ENCODE assay signal across 31 cellular contexts in genomic region chr10:31341552-31341951, GRCh38.
"Had no signal": no experiment of that assay in that cellular context is flagged by ENCODE, and none has a peak within 500 bp of the region (broad histone marks: within the 10 kb centered on the region; RNA-seq: fewer than 3 reads in every experiment).

No MANE protein-coding gene starts in this region.

- H3K27me3 Mint-ChIP-seq: activated naive CD8-positive, alpha-beta T cell; activated T-cell treated with anti-CD3 and anti-CD28 coated beads, Interleukin-2, amount 50 U/mL, for 24 hours; activated T-helper 17 cell treated with anti-CD3 and anti-CD28 coated beads, Interleukin-2, amount 50 U/mL, for 72 hours; central memory CD8-positive, alpha-beta T cell; effector memory CD8-positive, alpha-beta T cell; naive thymus-derived CD4-positive, alpha-beta T cell had no signal

- H3K36me3 Mint-ChIP-seq: activated naive CD8-positive, alpha-beta T cell; immature natural killer cell had no signal

- H3K36me3 ChIP-seq: breast epithelium, lower lobe of right lung, neural progenitor cell, sigmoid colon, uterus, WERI-Rb-1 had no signal

- H3K4me2 ChIP-seq: neural progenitor cell, smooth muscle cell had no signal

- ATAC-seq: activated T-helper 17 cell treated with anti-CD3 and anti-CD28 coated beads, Interleukin-2, amount 50 U/mL, for 72 hours; effector memory CD8-positive, alpha-beta T cell; esophagus mucosa; left lobe of liver; lower lobe of right lung had no signal

- H3K4me3 ChIP-seq: breast epithelium, lower lobe of right lung, neural progenitor cell, sigmoid colon, smooth muscle cell, testis, uterus had no signal

- H3K27ac ChIP-seq: breast epithelium, lower lobe of right lung, neural progenitor cell, sigmoid colon, testis, uterus, WERI-Rb-1 had no signal

- DNase-seq: activated CD4-positive, alpha-beta T cell treated with anti-CD3 and anti-CD28 coated beads for 1 hour; activated CD4-positive, alpha-beta T cell treated with anti-CD3 and anti-CD28 coated beads, Interleukin-2, amount 50 U/mL, for 1 hour; activated CD8-positive, alpha-beta memory T cell treated with anti-CD3 and anti-CD28 coated beads for 24 hours; activated CD8-positive, alpha-beta memory T cell treated with anti-CD3 and anti-CD28 coated beads, Interleukin-2, amount 50 U/mL, for 4 hours; activated naive CD4-positive, alpha-beta T cell; activated T-cell treated with anti-CD3 and anti-CD28 coated beads, Interleukin-2, amount 50 U/mL, for 24 hours; amniotic stem cell; effector memory CD8-positive, alpha-beta T cell; foreskin melanocyte; immature natural killer cell; lower lobe of right lung; mesendoderm; naive thymus-derived CD4-positive, alpha-beta T cell; retina; sigmoid colon; stimulated activated CD4-positive, alpha-beta T cell treated with anti-CD3 and anti-CD28 coated beads, Interleukin-15, amount 100 ng/mL, for 24 hours; stimulated activated naive CD4-positive, alpha-beta T cell; testis; trophoblast cell; uterus; WERI-Rb-1 had no signal

- H3K27ac Mint-ChIP-seq: activated naive CD8-positive, alpha-beta T cell; activated T-cell treated with anti-CD3 and anti-CD28 coated beads, Interleukin-2, amount 50 U/mL, for 24 hours; activated T-helper 17 cell treated with anti-CD3 and anti-CD28 coated beads, Interleukin-2, amount 50 U/mL, for 72 hours; effector memory CD8-positive, alpha-beta T cell; immature natural killer cell; naive thymus-derived CD4-positive, alpha-beta T cell; neural progenitor cell had no signal

- H3K9ac ChIP-seq: neural progenitor cell had no signal

- H3K9me3 ChIP-seq: breast epithelium, lower lobe of right lung, sigmoid colon, testis, uterus had no signal

- H2AFZ ChIP-seq: neural progenitor cell had no signal

- H3K4me1 ChIP-seq: breast epithelium, testis had no signal

- H3K9me3 Mint-ChIP-seq: activated T-cell treated with anti-CD3 and anti-CD28 coated beads, Interleukin-2, amount 50 U/mL, for 24 hours; activated T-helper 17 cell treated with anti-CD3 and anti-CD28 coated beads, Interleukin-2, amount 50 U/mL, for 72 hours; central memory CD8-positive, alpha-beta T cell; effector memory CD8-positive, alpha-beta T cell; immature natural killer cell; naive thymus-derived CD4-positive, alpha-beta T cell; neural progenitor cell had no signal

- H3K4me3 Mint-ChIP-seq: activated naive CD8-positive, alpha-beta T cell; activated T-cell treated with anti-CD3 and anti-CD28 coated beads, Interleukin-2, amount 50 U/mL, for 24 hours; activated T-helper 17 cell treated with anti-CD3 and anti-CD28 coated beads, Interleukin-2, amount 50 U/mL, for 72 hours; central memory CD8-positive, alpha-beta T cell; effector memory CD8-positive, alpha-beta T cell; immature natural killer cell; naive thymus-derived CD4-positive, alpha-beta T cell; neural progenitor cell had no signal

- H3K27me3 ChIP-seq: breast epithelium, neural progenitor cell, sigmoid colon, testis, uterus had no signal

- FAIRE-seq: colon, endothelial cell of umbilical vein had no signal
